Comparison of ENCODE assay signal across 10 cellular contexts in the genomic region with DNA sequence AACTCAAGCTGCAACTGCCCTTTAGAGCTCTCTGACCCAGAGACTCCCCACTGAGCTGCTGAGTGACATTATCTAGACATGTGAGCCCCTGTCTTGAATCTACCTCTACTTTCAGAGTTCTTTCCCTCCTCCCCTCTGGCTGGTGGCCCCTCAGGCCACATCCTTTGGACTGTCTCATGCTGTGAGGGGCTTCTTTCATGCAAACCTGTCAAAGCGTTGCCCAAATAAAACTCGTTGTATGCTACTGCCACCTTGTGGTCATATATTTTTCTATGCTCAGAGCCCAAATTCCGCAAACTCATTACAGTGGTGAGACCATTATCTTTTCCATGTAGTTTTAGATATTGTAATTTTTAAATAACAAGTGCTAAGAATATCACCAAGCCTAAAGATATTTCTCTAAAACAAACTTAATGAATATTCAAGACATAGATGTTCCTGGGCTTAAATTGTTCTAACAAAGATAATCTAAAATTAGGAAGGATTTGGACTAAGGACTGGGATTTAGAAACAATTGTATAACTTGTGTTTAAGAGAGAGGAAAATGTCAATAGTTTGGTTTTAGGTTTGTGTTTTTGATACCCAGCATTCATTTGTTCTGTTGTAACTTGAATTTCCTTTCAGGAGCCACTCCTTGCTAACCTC.
A peak's percentile ranks its signal among the peaks of the same experiment; 100 is the strongest.
DNase-seq lines count a peak whose midpoint lies in the region; ATAC-seq and TF ChIP-seq lines count a peak whose summit lies in the region.
"Had no signal": no experiment of that assay in that cellular context is flagged by ENCODE, and none has a peak within 500 bp of the region (broad histone marks: within the 10 kb centered on the region; RNA-seq: fewer than 3 reads in every experiment).

No MANE protein-coding gene starts in this region.

- TF ChIP-seq POLR2A in erythroblast (IDR thresholded peaks at IDR 0.05; ENCODE audit: low read length): no peak

- POLR2A ChIA-PET in PC-9 (lab: Charles Lee; ENCODE audit: unreplicated experiment): no interaction called here

- no peaks in the 10 kb centered on the region for H3K79me2 ChIP-seq in PC-9 (ENCODE audit: low read depth)

- no peak overlapping the region for H3K4me3 Mint-ChIP-seq in activated naive CD4-positive, alpha-beta T cell treated with anti-CD3 and anti-CD28 coated beads for 36 hours
- H3K4me3 Mint-ChIP-seq: naive B cell had no signal

- H3K4me1 ChIP-seq in HAP-1 (no peaks in the 10 kb centered on the region), PC-9 (replicated peaks; ENCODE audit: insufficient read depth) (no peaks in the 10 kb centered on the region)
- H3K4me1 ChIP-seq: SJSA1 had no signal

- no peaks in the 10 kb centered on the region for H3F3A ChIP-seq in PC-9 (ENCODE audit: insufficient read depth, low read depth)

- H3K27me3 ChIP-seq in HAP-1 (ENCODE audit: low read depth) (no peaks in the 10 kb centered on the region), PC-9 (ENCODE audit: insufficient read depth, low read depth) (0 out of 2 replicates have a peak, but pooled peaks cover 9% of the 10 kb centered on the region)
- H3K27me3 ChIP-seq: SJSA1 had no signal

- no peaks in the 10 kb centered on the region for H3K9me2 ChIP-seq in PC-9 (ENCODE audit: insufficient read depth)

- H3K9me3 Mint-ChIP-seq in activated naive CD4-positive, alpha-beta T cell treated with anti-CD3 and anti-CD28 coated beads for 36 hours: peaks cover 4% of the 10 kb centered on the region

- TF ChIP-seq CTCF in PC-9 (conservative IDR thresholded peaks at IDR 0.05): peak; percentile 78

- H3K27me3 Mint-ChIP-seq in activated naive CD4-positive, alpha-beta T cell treated with anti-CD3 and anti-CD28 coated beads for 36 hours (ENCODE audit: low read depth): peaks cover 6% of the 10 kb centered on the region

- H3K36me3 Mint-ChIP-seq in activated naive CD4-positive, alpha-beta T cell treated with anti-CD3 and anti-CD28 coated beads for 36 hours (ENCODE audit: low read depth): no peaks in the 10 kb centered on the region

- no TSS peak for BruUV-seq in PC-9 (replicated peaks; lab: Mats Ljungman, UMichigan)

- intact Hi-C loops in PC-9 (cut with micrococcal nuclease; ENCODE audit: unreplicated experiment): loop anchor here (5.0 kb wide), 2 partner anchors 221 to 496 kb away; no protein-coding TSS in a partner anchor
- intact Hi-C loops in activated naive CD4-positive, alpha-beta T cell treated with anti-CD3 and anti-CD28 coated beads for 36 hours (cut with micrococcal nuclease): loop anchor here (1.0 to 2.0 kb wide), 3 partner anchors 72 to 496 kb away; no protein-coding TSS in a partner anchor

- no peak overlapping the region for H2AFZ ChIP-seq in PC-9

- H3K9me3 ChIP-seq in HAP-1 (no peaks in the 10 kb centered on the region), PC-9 (ENCODE audit: insufficient read depth, low read depth) (no peaks in the 10 kb centered on the region)
- H3K9me3 ChIP-seq: SJSA1 had no signal

- H3K27ac ChIP-seq in PC-9: no peak overlapping the region
- H3K27ac ChIP-seq: SJSA1 had no signal

- H3K27ac Mint-ChIP-seq in activated naive CD4-positive, alpha-beta T cell treated with anti-CD3 and anti-CD28 coated beads for 36 hours: no peak overlapping the region
- H3K27ac Mint-ChIP-seq: naive B cell had no signal

- H3K4me2 ChIP-seq in PC-9: no peak overlapping the region

- CTCF ChIA-PET in PC-9 (lab: Charles Lee): no interaction called here
- CTCF ChIA-PET in activated naive CD4-positive, alpha-beta T cell treated with anti-CD3 and anti-CD28 coated beads for 36 hours (lab: Charles Lee): interaction anchor here (0.6 to 1.6 kb wide), 7 partner anchors 72 to 220 kb away, joined by 3 to 8 read pairs (median 3); no protein-coding TSS in a partner anchor

- DNase-seq in COLO668 (lab: John Stamatoyannopoulos, UW; ENCODE audit: unreplicated experiment) (peak; percentile 10), HAP-1 (ENCODE audit: low spot score in 2 of 2) (peak; percentile 19 to 45), PC-9 (peak in 1 of 2 experiments; percentile 3), erythroblast (lab: John Stamatoyannopoulos, UW) (peak; percentile 33 to 65), retina (peak; percentile 36), occipital lobe (lab: John Stamatoyannopoulos, UW) (no peak)
- DNase-seq in activated naive CD4-positive, alpha-beta T cell treated with anti-CD3 and anti-CD28 coated beads for 36 hours: no peak
- DNase-seq: naive B cell had no signal

- no peaks in the 10 kb centered on the region for H4K20me1 ChIP-seq in PC-9 (ENCODE audit: insufficient read depth)

- ATAC-seq in HG03280 (IDR thresholded peaks at IDR 0.05; ENCODE audit: unreplicated experiment): no peak

- H3K4me1 Mint-ChIP-seq in activated naive CD4-positive, alpha-beta T cell treated with anti-CD3 and anti-CD28 coated beads for 36 hours (ENCODE audit: low read depth): no peaks in the 10 kb centered on the region

- no peaks in the 10 kb centered on the region for H3K36me3 ChIP-seq in HAP-1 (replicated peaks)
- H3K36me3 ChIP-seq in PC-9 (ENCODE audit: low read depth): no peaks in the 10 kb centered on the region
- H3K36me3 ChIP-seq: SJSA1 had no signal

- in situ Hi-C loops in HAP-1 (cut with MboI; ENCODE audit: low sequenced_read_pairs): no loop called here

- H3K4me3 ChIP-seq in HAP-1 (no peak overlapping the region), PC-9 (no peak overlapping the region)
- H3K4me3 ChIP-seq: SJSA1 had no signal

Comparison
In these comparisons a context has a peak if more than half of its experiments do, and no peak if none do; other contexts are left out.
1. DNase-seq: peak in COLO668 (single experiment), HAP-1 (2 of 2), erythroblast (2 of 2) and retina (single experiment); none in activated naive CD4-positive, alpha-beta T cell treated with anti-CD3 and anti-CD28 coated beads for 36 hours (single experiment) and occipital lobe (single experiment).